In the genomic region with DNA sequence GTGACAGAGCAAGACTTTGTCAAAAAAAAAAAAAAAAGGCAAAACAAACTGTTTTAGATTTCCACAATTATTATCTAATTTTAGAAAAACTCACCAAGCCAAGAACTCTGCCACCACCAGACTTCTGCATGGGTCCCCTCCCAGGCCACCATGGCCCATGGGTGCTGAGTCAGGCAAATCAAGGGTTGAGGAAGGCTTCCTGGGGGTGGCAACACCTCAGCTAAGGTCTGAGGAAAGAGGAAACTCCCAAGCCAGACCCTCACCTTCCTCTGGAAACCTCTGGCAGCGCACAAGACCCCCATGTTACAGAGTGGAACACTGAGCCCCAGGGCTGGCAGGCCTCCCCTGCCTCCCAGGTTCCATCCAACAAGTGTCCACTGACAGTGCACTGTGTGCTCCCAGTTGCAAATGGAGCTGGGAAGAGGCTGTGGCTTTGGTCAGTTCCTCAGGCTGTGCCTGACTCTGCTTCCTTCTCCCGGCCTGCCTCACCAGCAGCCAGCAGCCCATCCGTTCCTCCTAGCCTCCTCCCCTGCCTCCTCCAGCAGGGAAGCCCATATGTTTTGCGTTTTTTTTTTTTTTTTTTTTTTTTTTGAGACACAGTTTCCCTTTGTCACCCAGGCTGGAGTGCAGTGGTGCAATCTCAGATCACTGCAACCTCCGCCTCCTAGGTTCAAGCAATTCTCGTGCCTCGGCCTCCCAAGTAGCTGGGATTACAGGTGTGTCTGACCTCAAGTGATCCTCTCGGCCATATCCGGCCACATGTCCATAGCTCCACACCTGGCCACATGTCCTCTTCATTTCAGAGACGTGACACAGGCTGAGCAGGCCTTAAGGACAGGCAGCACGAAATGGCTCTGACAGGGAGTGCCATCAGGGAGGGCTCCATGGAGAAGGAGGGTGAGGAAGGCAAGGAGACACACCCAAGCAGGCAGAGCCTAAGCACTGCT, we compare ENCODE assay signal across 23 cellular contexts. TPM values are rescaled to one million over a fixed set of nuclear protein-coding genes. Genes with fewer than 3 reads are reported as not detected.
DNase-seq lines count a peak whose midpoint lies in the region; ATAC-seq, FAIRE-seq and TF ChIP-seq lines count a peak whose summit lies in the region.
"Had no signal": no experiment of that assay in that cellular context is flagged by ENCODE, and none has a peak within 500 bp of the region (broad histone marks: within the 10 kb centered on the region; RNA-seq: fewer than 3 reads in every experiment).

No MANE protein-coding gene starts in this region.

- intact Hi-C loops in mammary epithelial cell (cut with micrococcal nuclease): no loop called here

- 0 out of 2 replicates have a peak overlapping the region, but pooled peaks have one; percentile 31 for H2BK12ac ChIP-seq in H1 (ENCODE audit: low read depth, low read length)

- H3K27ac Mint-ChIP-seq in activated naive CD4-positive, alpha-beta T cell treated with anti-CD3 and anti-CD28 coated beads, Interleukin-2, amount 50 U/mL, for 24 hours: peak overlapping the region; percentile 86
- H3K27ac Mint-ChIP-seq in activated naive CD4-positive, alpha-beta T cell treated with anti-CD3 and anti-CD28 coated beads, Interleukin-2, amount 10 ng/mL, durations not matched to agents 7 days and 5 days: no peak overlapping the region
- H3K27ac Mint-ChIP-seq in stimulated activated naive B cell treated with anti-CD40 and anti-IgM and Interleukin-4, amounts not matched to agents 10 μg/mL and 1 μg/mL and 100 μg/mL, for 72 hours: peak overlapping the region; percentile 42
- no peak overlapping the region for H3K27ac Mint-ChIP-seq in activated T-helper 17 cell treated with anti-CD3 and anti-CD28 coated beads, Interleukin-2, amount 50 U/mL, for 72 hours
- H3K27ac Mint-ChIP-seq: activated naive CD4-positive, alpha-beta T cell treated with anti-CD3 and anti-CD28 coated beads for 36 hours; mesothelial cell of epicardium; stimulated activated naive CD8-positive, alpha-beta T cell treated with anti-CD3 and anti-CD28 coated beads, Interleukin-15, amount 100 ng/mL, for 72 hours had no signal

- POLR2A ChIA-PET in H1 (lab: Charles Lee; ENCODE audit: partially characterized antibody): no interaction called here

- H3K4me1 ChIP-seq in NT2/D1 (ENCODE audit: insufficient read depth, insufficient read length) (peaks cover 35% of the 10 kb centered on the region), H1 (replicated peaks in 1 of 4; ENCODE audit: control insufficient read depth in 3 of 4, insufficient read depth in 4 of 4, low read length in 3 of 4) (peaks cover 7 to 31% (median 23%) of the 10 kb centered on the region in 4 experiments), mammary epithelial cell (ENCODE audit: insufficient read depth, low read length) (peaks cover 4% of the 10 kb centered on the region)
- H3K4me1 ChIP-seq: SJSA1 had no signal

- no peak overlapping the region for H3K18ac ChIP-seq in H1 (ENCODE audit: extremely low read depth, low read length)

- no peak for DNase-seq in activated naive CD4-positive, alpha-beta T cell treated with anti-CD3 and anti-CD28 coated beads, Interleukin-2, amount 10 ng/mL, durations not matched to agents 7 days and 5 days
- no peak for DNase-seq in NT2/D1 (ENCODE audit: low read depth, low spot score)
- no peak for DNase-seq in H1 (ENCODE audit: low read depth in 1 of 2, low spot score in 2 of 2)
- DNase-seq in stimulated activated naive B cell treated with anti-CD40 and anti-IgM and Interleukin-4, amounts not matched to agents 10 μg/mL and 1 μg/mL and 100 μg/mL, for 72 hours: no peak
- no peak for DNase-seq in mammary epithelial cell
- DNase-seq: activated naive CD4-positive, alpha-beta T cell treated with anti-CD3 and anti-CD28 coated beads for 36 hours; foreskin melanocyte; KG1; NCI-H1092; NCI-H2081; stimulated activated naive CD8-positive, alpha-beta T cell treated with anti-CD3 and anti-CD28 coated beads, Interleukin-15, amount 100 ng/mL, for 72 hours; T-helper 9 cell had no signal

- H4K8ac ChIP-seq in H1 (ENCODE audit: extremely low read depth, insufficient read depth, low read length): no peak overlapping the region

- H3K9ac ChIP-seq in NT2/D1 (ENCODE audit: insufficient read length, low read depth) (peak overlapping the region; percentile 9), H1 (replicated peaks in 1 of 4; ENCODE audit: extremely low read depth in 1 of 4, low read depth in 3 of 4, low read length in 3 of 4) (no peak overlapping the region), mammary epithelial cell (ENCODE audit: insufficient read depth, low read length) (no peak overlapping the region)

- H3K27me3 Mint-ChIP-seq in activated naive CD4-positive, alpha-beta T cell treated with anti-CD3 and anti-CD28 coated beads, Interleukin-2, amount 50 U/mL, for 24 hours: no peaks in the 10 kb centered on the region
- peaks cover 5% of the 10 kb centered on the region for H3K27me3 Mint-ChIP-seq in activated naive CD4-positive, alpha-beta T cell treated with anti-CD3 and anti-CD28 coated beads, Interleukin-2, amount 10 ng/mL, durations not matched to agents 7 days and 5 days
- H3K27me3 Mint-ChIP-seq in stimulated activated naive B cell treated with anti-CD40 and anti-IgM and Interleukin-4, amounts not matched to agents 10 μg/mL and 1 μg/mL and 100 μg/mL, for 72 hours: no peaks in the 10 kb centered on the region
- no peaks in the 10 kb centered on the region for H3K27me3 Mint-ChIP-seq in activated T-helper 17 cell treated with anti-CD3 and anti-CD28 coated beads, Interleukin-2, amount 50 U/mL, for 72 hours
- H3K27me3 Mint-ChIP-seq: stimulated activated naive CD8-positive, alpha-beta T cell treated with anti-CD3 and anti-CD28 coated beads, Interleukin-15, amount 100 ng/mL, for 72 hours had no signal

- no peak overlapping the region for H3K27ac ChIP-seq in H1 (ENCODE audit: low read depth, low read length)
- H3K27ac ChIP-seq in mammary epithelial cell (ENCODE audit: insufficient read depth, low read depth, low read length): no peak overlapping the region
- H3K27ac ChIP-seq: epithelial cell of prostate, right atrium auricular region, SJSA1 had no signal

- H3K4me3 ChIP-seq in NT2/D1 (ENCODE audit: insufficient read length, low read depth): no peak overlapping the region
- no peak overlapping the region for H3K4me3 ChIP-seq in H1 (ENCODE audit: extremely low read depth in 1 of 4, insufficient read depth in 2 of 4, low read depth in 3 of 4, low read length in 4 of 4)
- H3K4me3 ChIP-seq in mammary epithelial cell (replicated peaks in 1 of 3; ENCODE audit: insufficient read depth in 1 of 3, low read depth in 2 of 3, low read length in 3 of 3): no peak overlapping the region
- H3K4me3 ChIP-seq: right atrium auricular region, SJSA1 had no signal

- no peaks in the 10 kb centered on the region for H3K36me3 Mint-ChIP-seq in activated naive CD4-positive, alpha-beta T cell treated with anti-CD3 and anti-CD28 coated beads, Interleukin-2, amount 50 U/mL, for 24 hours
- peaks cover 3% of the 10 kb centered on the region for H3K36me3 Mint-ChIP-seq in activated naive CD4-positive, alpha-beta T cell treated with anti-CD3 and anti-CD28 coated beads, Interleukin-2, amount 10 ng/mL, durations not matched to agents 7 days and 5 days
- no peaks in the 10 kb centered on the region for H3K36me3 Mint-ChIP-seq in stimulated activated naive B cell treated with anti-CD40 and anti-IgM and Interleukin-4, amounts not matched to agents 10 μg/mL and 1 μg/mL and 100 μg/mL, for 72 hours
- peaks cover under 1% of the 10 kb centered on the region for H3K36me3 Mint-ChIP-seq in activated T-helper 17 cell treated with anti-CD3 and anti-CD28 coated beads, Interleukin-2, amount 50 U/mL, for 72 hours (ENCODE audit: low read depth)
- H3K36me3 Mint-ChIP-seq: brain, mesothelial cell of epicardium had no signal

- no peak overlapping the region for H2BK20ac ChIP-seq in H1 (ENCODE audit: low read length)

- TF ChIP-seq POLR2A in H1 (IDR thresholded peaks at IDR 0.05; ENCODE audit: control extremely low read depth in 1 of 2, low read depth in 2 of 2, low read length in 2 of 2): no peak

- dilution Hi-C loops in mammary epithelial cell (cut with HindIII; ENCODE audit: low sequenced_read_pairs): no loop called here

- FAIRE-seq in H1 (lab: Jason Lieb, UNC): no peak

- peaks cover 48% of the 10 kb centered on the region for H3K4me1 Mint-ChIP-seq in activated naive CD4-positive, alpha-beta T cell treated with anti-CD3 and anti-CD28 coated beads, Interleukin-2, amount 50 U/mL, for 24 hours
- peaks cover 37% of the 10 kb centered on the region for H3K4me1 Mint-ChIP-seq in activated naive CD4-positive, alpha-beta T cell treated with anti-CD3 and anti-CD28 coated beads, Interleukin-2, amount 10 ng/mL, durations not matched to agents 7 days and 5 days
- H3K4me1 Mint-ChIP-seq in stimulated activated naive B cell treated with anti-CD40 and anti-IgM and Interleukin-4, amounts not matched to agents 10 μg/mL and 1 μg/mL and 100 μg/mL, for 72 hours: peaks cover 20 to 42% of the 10 kb centered on the region in 2 donors
- H3K4me1 Mint-ChIP-seq in activated T-helper 17 cell treated with anti-CD3 and anti-CD28 coated beads, Interleukin-2, amount 50 U/mL, for 72 hours: peaks cover under 1% of the 10 kb centered on the region

- H3K9me3 ChIP-seq in NT2/D1 (ENCODE audit: insufficient read depth, low read length): no peaks in the 10 kb centered on the region
- H3K9me3 ChIP-seq in H1 (ENCODE audit: insufficient read depth in 2 of 2, low read depth in 1 of 2, low read length in 1 of 2): no peaks in the 10 kb centered on the region
- no peaks in the 10 kb centered on the region for H3K9me3 ChIP-seq in mammary epithelial cell (replicated peaks; ENCODE audit: insufficient read depth, low read length)
- H3K9me3 ChIP-seq: right atrium auricular region, SJSA1 had no signal

- WGBS in H1 (ENCODE audit: extremely low coverage in 1 of 2, insufficient coverage in 1 of 2, insufficient read length in 1 of 2, insufficient replicate concordance in 2 of 2, low coverage in 1 of 2, low lambda C conversion rate in 2 of 2, missing lambda C conversion rate in 1 of 2), 2 experiments: 83% methylated on average over 11 of the region's 11 CpGs; no CpG with 5 or more reads in 1 of the 2 experiments
- 85% methylated on average over 9 of the region's 11 CpGs for WGBS in mammary epithelial cell (ENCODE audit: low coverage, missing lambda C conversion rate)

- H3K36me3 ChIP-seq in NT2/D1 (ENCODE audit: insufficient read depth, insufficient read length, low read length): no peaks in the 10 kb centered on the region
- no peaks in the 10 kb centered on the region; a peak in 1 of 8 replicates for H3K36me3 ChIP-seq in H1 (ENCODE audit: control insufficient read depth in 2 of 4, insufficient read depth in 4 of 4, low read length in 3 of 4)
- no peaks in the 10 kb centered on the region for H3K36me3 ChIP-seq in mammary epithelial cell (ENCODE audit: insufficient read depth, low read length)
- H3K36me3 ChIP-seq: right atrium auricular region, SJSA1 had no signal

- H3K79me2 ChIP-seq in H1 (ENCODE audit: control insufficient read depth in 1 of 2, insufficient read depth in 2 of 2, low read length in 2 of 2) (no peaks in the 10 kb centered on the region), mammary epithelial cell (ENCODE audit: insufficient read depth, low read length) (no peaks in the 10 kb centered on the region)

- no peak overlapping the region for H3K4me2 ChIP-seq in H1 (ENCODE audit: insufficient read depth in 1 of 2, low read depth in 2 of 2, low read length in 2 of 2)
- H3K4me2 ChIP-seq in mammary epithelial cell (ENCODE audit: insufficient read depth, low read depth, low read length): no peak overlapping the region

- H3K79me1 ChIP-seq in H1 (ENCODE audit: low read depth, low read length): no peaks in the 10 kb centered on the region; the same call in 1 of the 2 replicates

- ATAC-seq in stimulated activated naive B cell treated with anti-CD40 and anti-IgM and Interleukin-4, amounts not matched to agents 10 μg/mL and 1 μg/mL and 100 μg/mL, for 72 hours (replicated peaks): no peak
- ATAC-seq in activated T-helper 17 cell treated with anti-CD3 and anti-CD28 coated beads, Interleukin-2, amount 50 U/mL, for 72 hours (replicated peaks): no peak
- ATAC-seq in HG03469 (IDR thresholded peaks at IDR 0.05; ENCODE audit: unreplicated experiment): no peak
- ATAC-seq: HCT116; stimulated activated naive CD8-positive, alpha-beta T cell treated with anti-CD3 and anti-CD28 coated beads, Interleukin-15, amount 100 ng/mL, for 72 hours had no signal

- no peak overlapping the region for H3K4me3 Mint-ChIP-seq in activated naive CD4-positive, alpha-beta T cell treated with anti-CD3 and anti-CD28 coated beads, Interleukin-2, amount 50 U/mL, for 24 hours
- no peak overlapping the region for H3K4me3 Mint-ChIP-seq in activated naive CD4-positive, alpha-beta T cell treated with anti-CD3 and anti-CD28 coated beads, Interleukin-2, amount 10 ng/mL, durations not matched to agents 7 days and 5 days
- no peak overlapping the region for H3K4me3 Mint-ChIP-seq in stimulated activated naive B cell treated with anti-CD40 and anti-IgM and Interleukin-4, amounts not matched to agents 10 μg/mL and 1 μg/mL and 100 μg/mL, for 72 hours
- no peak overlapping the region for H3K4me3 Mint-ChIP-seq in activated T-helper 17 cell treated with anti-CD3 and anti-CD28 coated beads, Interleukin-2, amount 50 U/mL, for 72 hours
- H3K4me3 Mint-ChIP-seq: activated naive CD4-positive, alpha-beta T cell treated with anti-CD3 and anti-CD28 coated beads for 36 hours; brain; mesothelial cell of epicardium; stimulated activated naive CD8-positive, alpha-beta T cell treated with anti-CD3 and anti-CD28 coated beads, Interleukin-15, amount 100 ng/mL, for 72 hours had no signal

- CTCF ChIA-PET in activated naive CD4-positive, alpha-beta T cell treated with anti-CD3 and anti-CD28 coated beads, Interleukin-2, amount 10 ng/mL, durations not matched to agents 7 days and 5 days (lab: Charles Lee): interaction anchor here (0.7 to 1.7 kb wide), 4 partner anchors 9 to 27 kb away, joined by 3 to 5 read pairs (median 3); no protein-coding TSS in a partner anchor
- CTCF ChIA-PET in H1 (lab: Charles Lee; ENCODE audit: partially characterized antibody) (interaction anchor here (0.7 to 3.7 kb wide), 4 partner anchors 18 to 170 kb away, joined by 3 to 25 read pairs (median 5); no protein-coding TSS in a partner anchor), mammary epithelial cell (lab: Charles Lee; ENCODE audit: low non-redundant PET) (no interaction called here)

- no peak overlapping the region for H3K14ac ChIP-seq in H1 (ENCODE audit: insufficient read length)

- no peak overlapping the region for H3K23ac ChIP-seq in H1 (ENCODE audit: insufficient read length)

- H2BK5ac ChIP-seq in H1 (ENCODE audit: low read depth, low read length): no peak overlapping the region

- H2AFZ ChIP-seq in H1 (ENCODE audit: low read length) (no peak overlapping the region), mammary epithelial cell (ENCODE audit: low read depth, low read length) (no peak overlapping the region)

- in situ Hi-C loops in mammary epithelial cell (cut with MboI; ENCODE audit: low sequenced_read_pairs in 2 of 2): no loop called here

- H2AK5ac ChIP-seq in H1 (ENCODE audit: low read depth, low read length): peak overlapping the region; percentile 29; the same call in 1 of the 2 replicates

- no peak overlapping the region for H4K5ac ChIP-seq in H1 (ENCODE audit: insufficient read length, low read depth, low read length)

- H3K23me2 ChIP-seq in H1 (ENCODE audit: low read depth, low read length): peaks cover 3% of the 10 kb centered on the region; the same call in 1 of the 2 replicates

- no peak for TF ChIP-seq EP300 in H1 (IDR thresholded peaks at IDR 0.05; ENCODE audit: borderline replicate concordance in 1 of 2, low read depth in 2 of 2, low read length in 2 of 2)

- no peaks in the 10 kb centered on the region for H3K27me3 ChIP-seq in NT2/D1 (ENCODE audit: insufficient read depth, insufficient read length)
- H3K27me3 ChIP-seq in H1 (replicated peaks in 1 of 4; ENCODE audit: control insufficient read depth in 3 of 4, extremely low read depth in 1 of 4, insufficient read depth in 3 of 4, low read length in 3 of 4): peaks cover 0 to 16% (median 7%) of the 10 kb centered on the region in 4 experiments; a peak in 5 of 7 replicates
- H3K27me3 ChIP-seq in mammary epithelial cell (ENCODE audit: insufficient read depth, low read length): no peaks in the 10 kb centered on the region
- H3K27me3 ChIP-seq: right atrium auricular region, SJSA1 had no signal

- H2BK120ac ChIP-seq in H1 (replicated peaks; ENCODE audit: low read depth, low read length): no peak overlapping the region

- peak overlapping the region; percentile 20 for H3K56ac ChIP-seq in H1 (replicated peaks; ENCODE audit: insufficient read length, low read depth, low read length)

- no peak for TF ChIP-seq CTCF in H1 (IDR thresholded peaks at IDR 0.05; ENCODE audit: control extremely low read depth in 1 of 3, insufficient read depth in 1 of 3, low read depth in 1 of 3, low read length in 3 of 3)
- TF ChIP-seq CTCF in mammary epithelial cell (conservative IDR thresholded peaks at IDR 0.05 in 1 of 2, IDR thresholded peaks at IDR 0.05 in 1 of 2; ENCODE audit: extremely low read depth in 1 of 2, insufficient read depth in 1 of 2, low read depth in 1 of 2, low read length in 2 of 2): no peak

- no peaks in the 10 kb centered on the region for H4K20me1 ChIP-seq in H1 (replicated peaks in 1 of 2; ENCODE audit: control insufficient read depth in 1 of 2, insufficient read depth in 2 of 2, low read length in 2 of 2)
- H4K20me1 ChIP-seq in mammary epithelial cell (ENCODE audit: insufficient read depth, low read length): no peaks in the 10 kb centered on the region

- no peaks in the 10 kb centered on the region for H3K9me3 Mint-ChIP-seq in activated naive CD4-positive, alpha-beta T cell treated with anti-CD3 and anti-CD28 coated beads, Interleukin-2, amount 50 U/mL, for 24 hours
- H3K9me3 Mint-ChIP-seq in activated naive CD4-positive, alpha-beta T cell treated with anti-CD3 and anti-CD28 coated beads, Interleukin-2, amount 10 ng/mL, durations not matched to agents 7 days and 5 days: no peaks in the 10 kb centered on the region
- no peaks in the 10 kb centered on the region for H3K9me3 Mint-ChIP-seq in stimulated activated naive B cell treated with anti-CD40 and anti-IgM and Interleukin-4, amounts not matched to agents 10 μg/mL and 1 μg/mL and 100 μg/mL, for 72 hours
- no peaks in the 10 kb centered on the region for H3K9me3 Mint-ChIP-seq in activated T-helper 17 cell treated with anti-CD3 and anti-CD28 coated beads, Interleukin-2, amount 50 U/mL, for 72 hours
- H3K9me3 Mint-ChIP-seq: activated naive CD4-positive, alpha-beta T cell treated with anti-CD3 and anti-CD28 coated beads for 36 hours; brain; mesothelial cell of epicardium; stimulated activated naive CD8-positive, alpha-beta T cell treated with anti-CD3 and anti-CD28 coated beads, Interleukin-15, amount 100 ng/mL, for 72 hours had no signal

- H2BK15ac ChIP-seq in H1 (ENCODE audit: low read length): no peak overlapping the region

- no TSS peak for BruUV-seq in mammary epithelial cell (replicated peaks; lab: Mats Ljungman, UMichigan)

- peak overlapping the region; percentile 51 for H4K91ac ChIP-seq in H1 (replicated peaks; ENCODE audit: insufficient read length, low read length)

- TF ChIP-seq RAD21 in H1 (IDR thresholded peaks at IDR 0.05 in 1 of 2, conservative IDR thresholded peaks at IDR 0.05 in 1 of 2; ENCODE audit: low read depth in 2 of 2, low read length in 2 of 2): no peak

- no peak overlapping the region for H3K4ac ChIP-seq in H1 (replicated peaks; ENCODE audit: insufficient read length, low read depth, low read length)

RNA-seq across cellular contexts. Expression of gene SUSD3, which starts 3.5 kb away (rescaled TPM):
- total RNA-seq in H1 (2021; fragmentation: NEBNext Ultra II Directional; extraction: Animal tissue kit (Norgen Biotek cat#: 25700)): 5.5 and 6.2 TPM in 2 replicates
- polyA plus RNA-seq in H1 (2011; rRNA removed): 35.4 and 36.0 TPM in 2 replicates
- polyA plus RNA-seq in H1 (2011; cell fraction: cytosol; rRNA removed): 22.6 TPM
- polyA plus RNA-seq in H1 (2011; cell fraction: nucleus; rRNA removed): 16.8 TPM
- 6.3 to 11.3 TPM (median 8.3 TPM) in 4 replicates for polyA plus RNA-seq in H1 (2012, experiment 1 of 2)
- 10.7 TPM for polyA plus RNA-seq in H1 (2012, experiment 2 of 2)
- 8.2 TPM for polyA plus RNA-seq in H1 (2013, experiment 1 of 2)
- polyA plus RNA-seq in H1 (2013, experiment 2 of 2): 9.4 TPM
- polyA minus RNA-seq in H1 (2011; rRNA and poly(A)+ RNA removed): 5.2 and 7.2 TPM in 2 replicates
- polyA minus RNA-seq in H1 (2011; cell fraction: cytosol; rRNA and poly(A)+ RNA removed): 8.8 TPM
- polyA minus RNA-seq in H1 (2011; cell fraction: nucleus; rRNA and poly(A)+ RNA removed): 7.3 TPM
- total RNA-seq in mammary epithelial cell: 1 to 10 TPM in 1 of 2 donors, not detected in 1; 1.8 TPM
- polyA plus RNA-seq in mammary epithelial cell: 0.11 TPM
- not detected for polyA minus RNA-seq in mammary epithelial cell
- 10 to 100 TPM; 45.4 to 68.4 TPM for total RNA-seq in activated T-helper 17 cell treated with anti-CD3 and anti-CD28 coated beads, Interleukin-2, amount 50 U/mL, for 72 hours
- total RNA-seq: dermis microvascular lymphatic vessel endothelial cell, G401, SJSA1 had no signal

RNA-seq across cellular contexts. Expression of gene CARD19, which starts 41.0 kb away (rescaled TPM):
- 21.2 and 27.7 TPM in 2 replicates for total RNA-seq in H1 (2021; fragmentation: NEBNext Ultra II Directional; extraction: Animal tissue kit (Norgen Biotek cat#: 25700))
- 112 and 144 TPM in 2 replicates for polyA plus RNA-seq in H1 (2011; rRNA removed)
- polyA plus RNA-seq in H1 (2011; cell fraction: cytosol; rRNA removed): 66.2 TPM
- 57.8 TPM for polyA plus RNA-seq in H1 (2011; cell fraction: nucleus; rRNA removed)
- polyA plus RNA-seq in H1 (2012, experiment 1 of 2): 13.4 to 28.1 TPM (median 26.0 TPM) in 4 replicates
- polyA plus RNA-seq in H1 (2012, experiment 2 of 2): 36.2 TPM
- polyA plus RNA-seq in H1 (2013, experiment 1 of 2): 30.6 TPM
- 30.0 TPM for polyA plus RNA-seq in H1 (2013, experiment 2 of 2)
- polyA minus RNA-seq in H1 (2011; rRNA and poly(A)+ RNA removed): 11.7 and 13.5 TPM in 2 replicates
- polyA minus RNA-seq in H1 (2011; cell fraction: cytosol; rRNA and poly(A)+ RNA removed): 12.4 TPM
- 10.4 TPM for polyA minus RNA-seq in H1 (2011; cell fraction: nucleus; rRNA and poly(A)+ RNA removed)
- total RNA-seq in mammary epithelial cell: 10 to 100 TPM; 56.1 to 68.8 TPM
- polyA plus RNA-seq in mammary epithelial cell: 77.6 TPM
- polyA minus RNA-seq in mammary epithelial cell: 10.8 TPM
- total RNA-seq in activated T-helper 17 cell treated with anti-CD3 and anti-CD28 coated beads, Interleukin-2, amount 50 U/mL, for 72 hours: 10 to 100 TPM; 83.6 to 87.3 TPM

Comparison
In these comparisons a context has a peak if more than half of its experiments do, and no peak if none do; other contexts are left out.
1. H3K27ac Mint-ChIP-seq: peak in activated naive CD4-positive, alpha-beta T cell treated with anti-CD3 and anti-CD28 coated beads, Interleukin-2, amount 50 U/mL, for 24 hours (single experiment) and stimulated activated naive B cell treated with anti-CD40 and anti-IgM and Interleukin-4, amounts not matched to agents 10 μg/mL and 1 μg/mL and 100 μg/mL, for 72 hours (single experiment); none in activated naive CD4-positive, alpha-beta T cell treated with anti-CD3 and anti-CD28 coated beads, Interleukin-2, amount 10 ng/mL, durations not matched to agents 7 days and 5 days (single experiment) and activated T-helper 17 cell treated with anti-CD3 and anti-CD28 coated beads, Interleukin-2, amount 50 U/mL, for 72 hours (single experiment).